Comparison of ENCODE assay signal across 3 cellular contexts in genomic region chr22:21560657-21561056, GRCh38. TPM values are rescaled to one million over a fixed set of nuclear protein-coding genes. Genes with fewer than 3 reads are reported as not detected.
"Had no signal": no experiment of that assay in that cellular context is flagged by ENCODE, and none has a peak within 500 bp of the region (broad histone marks: within the 10 kb centered on the region; RNA-seq: fewer than 3 reads in every experiment).

No MANE protein-coding gene starts in this region.

RNA-seq across cellular contexts. Expression of gene RIMBP3C, which starts 9.4 kb away (rescaled TPM):
- total RNA-seq: esophagus muscularis mucosa, esophagus squamous epithelium, glomerular endothelial cell had no signal
